Comparison of ENCODE assay signal across 9 cellular contexts in genomic region chr14:61188936-61189808, GRCh38.
DNase-seq lines count a peak whose midpoint lies in the region; ATAC-seq and TF ChIP-seq lines count a peak whose summit lies in the region.
"Had no signal": no experiment of that assay in that cellular context is flagged by ENCODE, and none has a peak within 500 bp of the region (broad histone marks: within the 10 kb centered on the region; RNA-seq: fewer than 3 reads in every experiment).

No MANE protein-coding gene starts in this region.

- peak overlapping the region; percentile 94 for H2AFZ ChIP-seq in PC-9

- no peaks in the 10 kb centered on the region for H3K36me3 ChIP-seq in PC-9 (ENCODE audit: low read depth)
- H3K36me3 ChIP-seq: HAP-1 had no signal

- H3K27me3 ChIP-seq in PC-9 (ENCODE audit: insufficient read depth, low read depth) = no peaks in the 10 kb centered on the region

- BruUV-seq in PC-9 (replicated peaks; lab: Mats Ljungman, UMichigan) = TSS peak; percentile 92

- H3K79me2 ChIP-seq in PC-9 (ENCODE audit: low read depth) = no peaks in the 10 kb centered on the region

- intact Hi-C loops in PC-9 (cut with micrococcal nuclease; ENCODE audit: unreplicated experiment) = loop anchor here (1.0 to 2.0 kb wide), 3 partner anchors 11 to 164 kb away; no protein-coding TSS in a partner anchor
- intact Hi-C loops in left colon (cut with DNase I, micrococcal nuclease) = no loop called here

- H3K9me3 ChIP-seq in PC-9 (ENCODE audit: insufficient read depth, low read depth) = no peaks in the 10 kb centered on the region; the same call in 1 of the 2 replicates
- H3K9me3 ChIP-seq: HAP-1 had no signal

- peak overlapping the region; percentile 83 for H3K4me2 ChIP-seq in PC-9

- peak; percentile 50 for ATAC-seq in GM21447 (IDR thresholded peaks at IDR 0.05; ENCODE audit: unreplicated experiment)
- ATAC-seq in central memory CD8-positive, alpha-beta T cell (replicated peaks; ENCODE audit: extremely low read depth, poor library complexity, severe bottlenecking) = peak; percentile 36
- ATAC-seq in left colon = peak; percentile 32

- DNase-seq in AG20443 (ENCODE audit: low spot score) (peak; percentile 78), PC-9 (peak; percentile 68 to 84), left colon (peak in 1 of 2 donors; percentile 32), NCI-H82 (lab: John Stamatoyannopoulos, UW) (no peak), occipital lobe (lab: John Stamatoyannopoulos, UW) (no peak)
- no peak for DNase-seq in central memory CD8-positive, alpha-beta T cell (ENCODE audit: low spot score in 2 of 2)
- DNase-seq in stimulated activated CD4-positive, alpha-beta T cell treated with anti-CD3 and anti-CD28 coated beads, Interleukin-2, amount 100 ng/mL, for 48 hours = peak; percentile 29 to 33

- peak overlapping the region; percentile 34 for H3K4me3 Mint-ChIP-seq in central memory CD8-positive, alpha-beta T cell

- H3K27ac Mint-ChIP-seq in central memory CD8-positive, alpha-beta T cell (ENCODE audit: low read depth) = no peak overlapping the region

- H3K36me3 Mint-ChIP-seq in central memory CD8-positive, alpha-beta T cell (ENCODE audit: insufficient read depth) = no peaks in the 10 kb centered on the region

- peak; percentile 75 for TF ChIP-seq CTCF in PC-9 (conservative IDR thresholded peaks at IDR 0.05)

- CTCF ChIA-PET in PC-9 (lab: Charles Lee) = no interaction called here

- no peak overlapping the region for H3K27ac ChIP-seq in PC-9

- POLR2A ChIA-PET in PC-9 (lab: Charles Lee; ENCODE audit: unreplicated experiment) = no interaction called here

- H3F3A ChIP-seq in PC-9 (ENCODE audit: insufficient read depth, low read depth) = peaks cover 9% of the 10 kb centered on the region; the same call in 1 of the 2 replicates

- peaks cover 70% of the 10 kb centered on the region for H3K27me3 Mint-ChIP-seq in central memory CD8-positive, alpha-beta T cell

- peak overlapping the region; percentile 68 for H3K4me3 ChIP-seq in PC-9
- H3K4me3 ChIP-seq: HAP-1 had no signal

- H3K4me1 ChIP-seq in PC-9 (replicated peaks; ENCODE audit: insufficient read depth) = no peaks in the 10 kb centered on the region; the same call in 1 of the 2 replicates
- H3K4me1 ChIP-seq: HAP-1 had no signal

- H4K20me1 ChIP-seq in PC-9 (ENCODE audit: insufficient read depth) = no peaks in the 10 kb centered on the region

- H3K4me1 Mint-ChIP-seq in central memory CD8-positive, alpha-beta T cell = peaks cover 9% of the 10 kb centered on the region

- H3K9me2 ChIP-seq in PC-9 (ENCODE audit: insufficient read depth) = no peaks in the 10 kb centered on the region

- H3K9me3 Mint-ChIP-seq in central memory CD8-positive, alpha-beta T cell = no peaks in the 10 kb centered on the region

Comparison
In these comparisons a context has a peak if more than half of its experiments do, and no peak if none do; other contexts are left out.
1. DNase-seq: peak in AG20443 (single experiment), PC-9 (2 of 2) and stimulated activated CD4-positive, alpha-beta T cell treated with anti-CD3 and anti-CD28 coated beads, Interleukin-2, amount 100 ng/mL, for 48 hours (2 of 2); none in central memory CD8-positive, alpha-beta T cell (0 of 2), NCI-H82 (single experiment) and occipital lobe (single experiment).
2. Peak in every context shown above with its lines, with median percentiles within 50 percentile points of each other: ATAC-seq.